ENCODE assay signal across 18 cellular contexts in genomic region chr18:42047721-42048120, GRCh38.
DNase-seq lines count a peak whose midpoint lies in the region; ATAC-seq, FAIRE-seq and TF ChIP-seq lines count a peak whose summit lies in the region.
"Had no signal": no experiment of that assay in that cellular context is flagged by ENCODE, and none has a peak within 500 bp of the region (broad histone marks: within the 10 kb centered on the region; RNA-seq: fewer than 3 reads in every experiment).

No MANE protein-coding gene starts in this region.

- in situ Hi-C loops in GM13976 (cut with MboI; ENCODE audit: low sequenced_read_pairs, unreplicated experiment) = no loop called here

- ATAC-seq in activated naive CD8-positive, alpha-beta T cell treated with anti-CD3 and anti-CD28 coated beads, Interleukin-2, amount 50 U/mL, for 24 hours = no peak
- ATAC-seq: stimulated activated memory B cell treated with anti-CD40 and anti-IgM and Interleukin-4, amounts not matched to agents 10 μg/mL and 1 μg/mL and 100 μg/mL, for 72 hours had no signal

- no peaks in the 10 kb centered on the region for H3K27me3 Mint-ChIP-seq in activated naive CD8-positive, alpha-beta T cell treated with anti-CD3 and anti-CD28 coated beads, Interleukin-2, amount 50 U/mL, for 24 hours
- no peaks in the 10 kb centered on the region for H3K27me3 Mint-ChIP-seq in activated naive CD8-positive, alpha-beta T cell treated with anti-CD3 and anti-CD28 coated beads for 36 hours
- peaks cover 2% of the 10 kb centered on the region for H3K27me3 Mint-ChIP-seq in endothelial cell (ENCODE audit: unreplicated experiment)
- H3K27me3 Mint-ChIP-seq: CD4-positive, alpha-beta memory T cell; memory B cell; stimulated activated memory B cell treated with anti-CD40 and anti-IgM and Interleukin-4, amounts not matched to agents 10 μg/mL and 1 μg/mL and 100 μg/mL, for 72 hours had no signal

- H3K9me3 Mint-ChIP-seq in activated naive CD8-positive, alpha-beta T cell treated with anti-CD3 and anti-CD28 coated beads, Interleukin-2, amount 50 U/mL, for 24 hours = no peaks in the 10 kb centered on the region
- no peaks in the 10 kb centered on the region for H3K9me3 Mint-ChIP-seq in activated naive CD8-positive, alpha-beta T cell treated with anti-CD3 and anti-CD28 coated beads for 36 hours
- H3K9me3 Mint-ChIP-seq in endothelial cell (ENCODE audit: unreplicated experiment) = no peaks in the 10 kb centered on the region
- H3K9me3 Mint-ChIP-seq: activated naive CD4-positive, alpha-beta T cell treated with anti-CD3 and anti-CD28 coated beads for 36 hours; CD4-positive, alpha-beta memory T cell; immature natural killer cell; memory B cell; neural crest cell; stimulated activated memory B cell treated with anti-CD40 and anti-IgM and Interleukin-4, amounts not matched to agents 10 μg/mL and 1 μg/mL and 100 μg/mL, for 72 hours; T-helper 1 cell treated with Interleukin-12 subunit alpha and Interleukin-12 subunit beta and Interleukin-4 antibody, amounts not matched to agents 30 μg/mL and 1 μg/mL, for 36 hours had no signal

- H3K36me3 ChIP-seq in keratinocyte (ENCODE audit: control insufficient read depth in 2 of 2, extremely low read depth in 1 of 2, insufficient read depth in 2 of 2, low read length in 2 of 2) = peaks cover 4 to 10% of the 10 kb centered on the region in 2 experiments

- TF ChIP-seq CTCF in choroid plexus epithelial cell (conservative IDR thresholded peaks at IDR 0.05; ENCODE audit: low read depth, low read length) (no peak), keratinocyte (optimal IDR thresholded peaks at IDR 0.05 in 1 of 3, IDR thresholded peaks at IDR 0.05 in 1 of 3, conservative IDR thresholded peaks at IDR 0.05 in 1 of 3; ENCODE audit: extremely low read depth in 1 of 3, insufficient read depth in 2 of 3, low read length in 3 of 3) (no peak), GM13976 (IDR thresholded peaks at IDR 0.05; ENCODE audit: borderline replicate concordance, control extremely low read depth, extremely low read depth, insufficient read depth, missing control alignments) (no peak), endothelial cell (IDR thresholded peaks at IDR 0.05; ENCODE audit: unreplicated experiment) (no peak)

- H3K4me1 Mint-ChIP-seq in activated naive CD8-positive, alpha-beta T cell treated with anti-CD3 and anti-CD28 coated beads, Interleukin-2, amount 50 U/mL, for 24 hours = peaks cover 5% of the 10 kb centered on the region
- peaks cover 7% of the 10 kb centered on the region for H3K4me1 Mint-ChIP-seq in activated naive CD8-positive, alpha-beta T cell treated with anti-CD3 and anti-CD28 coated beads for 36 hours
- no peaks in the 10 kb centered on the region for H3K4me1 Mint-ChIP-seq in endothelial cell (ENCODE audit: unreplicated experiment)

- no peaks in the 10 kb centered on the region for H3K9me3 ChIP-seq in keratinocyte (ENCODE audit: control insufficient read depth, low read depth, low read length)
- H3K9me3 ChIP-seq: tibial nerve had no signal

- intact Hi-C loops in posterior vena cava (cut with DNase I) = no loop called here

- no peak for DNase-seq in activated naive CD8-positive, alpha-beta T cell treated with anti-CD3 and anti-CD28 coated beads, Interleukin-2, amount 50 U/mL, for 24 hours
- no peak for DNase-seq in activated naive CD8-positive, alpha-beta T cell treated with anti-CD3 and anti-CD28 coated beads for 36 hours
- DNase-seq in choroid plexus epithelial cell (ENCODE audit: low read depth) (peak; percentile 61), keratinocyte (ENCODE audit: low read depth, low spot score) (no peak), GM13976 (ENCODE audit: low spot score) (no peak), endothelial cell (ENCODE audit: low spot score) (no peak), NCI-H1048 (lab: John Stamatoyannopoulos, UW) (no peak), posterior vena cava (ENCODE audit: low spot score) (no peak)
- DNase-seq: activated CD8-positive, alpha-beta memory T cell treated with anti-CD3 and anti-CD28 coated beads, Interleukin-2, amount 50 U/mL, for 4 hours; activated naive CD4-positive, alpha-beta T cell treated with anti-CD3 and anti-CD28 coated beads for 36 hours; CD4-positive, alpha-beta memory T cell; immature natural killer cell; MM.1S had no signal

- H3K4me3 Mint-ChIP-seq in activated naive CD8-positive, alpha-beta T cell treated with anti-CD3 and anti-CD28 coated beads, Interleukin-2, amount 50 U/mL, for 24 hours = no peak overlapping the region
- H3K4me3 Mint-ChIP-seq in activated naive CD8-positive, alpha-beta T cell treated with anti-CD3 and anti-CD28 coated beads for 36 hours = no peak overlapping the region
- H3K4me3 Mint-ChIP-seq in endothelial cell (ENCODE audit: unreplicated experiment) = no peak overlapping the region
- H3K4me3 Mint-ChIP-seq: activated naive CD4-positive, alpha-beta T cell treated with anti-CD3 and anti-CD28 coated beads for 36 hours; CD4-positive, alpha-beta memory T cell; immature natural killer cell; memory B cell; neural crest cell; stimulated activated memory B cell treated with anti-CD40 and anti-IgM and Interleukin-4, amounts not matched to agents 10 μg/mL and 1 μg/mL and 100 μg/mL, for 72 hours; T-helper 1 cell treated with Interleukin-12 subunit alpha and Interleukin-12 subunit beta and Interleukin-4 antibody, amounts not matched to agents 30 μg/mL and 1 μg/mL, for 36 hours had no signal

- no peaks in the 10 kb centered on the region for H4K20me1 ChIP-seq in keratinocyte (ENCODE audit: control insufficient read depth, extremely low read depth, insufficient read depth, low read length)

- H3K4me3 ChIP-seq in choroid plexus epithelial cell (ENCODE audit: low read depth, low read length) (no peak overlapping the region), keratinocyte (ENCODE audit: control insufficient read depth in 2 of 3, extremely low read depth in 1 of 3, insufficient read depth in 2 of 3, low read depth in 1 of 3, low read length in 3 of 3) (no peak overlapping the region)
- H3K4me3 ChIP-seq: tibial nerve had no signal

- H3K27ac ChIP-seq in keratinocyte (ENCODE audit: control insufficient read depth, insufficient read depth, low read length) = peak overlapping the region; percentile 54
- H3K27ac ChIP-seq: tibial nerve had no signal

- peak overlapping the region; percentile 31 for H3K4me2 ChIP-seq in keratinocyte (ENCODE audit: control insufficient read depth, extremely low read depth, insufficient read depth, low read depth, low read length)

- dilution Hi-C loops in keratinocyte (cut with MboI; ENCODE audit: extremely low pct_ligation_motif_present, low sequenced_read_pairs) = no loop called here

- H3K27me3 ChIP-seq in keratinocyte (ENCODE audit: control insufficient read depth, extremely low read depth, insufficient read depth, low read length) = no peaks in the 10 kb centered on the region
- H3K27me3 ChIP-seq: tibial nerve had no signal

- H3K27ac Mint-ChIP-seq in activated naive CD8-positive, alpha-beta T cell treated with anti-CD3 and anti-CD28 coated beads, Interleukin-2, amount 50 U/mL, for 24 hours = peak overlapping the region; percentile 9
- no peak overlapping the region for H3K27ac Mint-ChIP-seq in activated naive CD8-positive, alpha-beta T cell treated with anti-CD3 and anti-CD28 coated beads for 36 hours
- H3K27ac Mint-ChIP-seq in endothelial cell (ENCODE audit: unreplicated experiment) = no peak overlapping the region
- H3K27ac Mint-ChIP-seq: activated naive CD4-positive, alpha-beta T cell treated with anti-CD3 and anti-CD28 coated beads for 36 hours; memory B cell; stimulated activated memory B cell treated with anti-CD40 and anti-IgM and Interleukin-4, amounts not matched to agents 10 μg/mL and 1 μg/mL and 100 μg/mL, for 72 hours; T-helper 1 cell treated with Interleukin-12 subunit alpha and Interleukin-12 subunit beta and Interleukin-4 antibody, amounts not matched to agents 30 μg/mL and 1 μg/mL, for 36 hours had no signal

- H3K9me1 ChIP-seq in keratinocyte (ENCODE audit: control insufficient read depth, extremely low read depth, insufficient read depth, low read length) = peaks cover 2% of the 10 kb centered on the region

- no peak overlapping the region for H2AFZ ChIP-seq in keratinocyte (ENCODE audit: control insufficient read depth, low read length)

- H3K36me3 Mint-ChIP-seq in activated naive CD8-positive, alpha-beta T cell treated with anti-CD3 and anti-CD28 coated beads, Interleukin-2, amount 50 U/mL, for 24 hours (ENCODE audit: low read depth) = peaks cover 24% of the 10 kb centered on the region
- H3K36me3 Mint-ChIP-seq in activated naive CD8-positive, alpha-beta T cell treated with anti-CD3 and anti-CD28 coated beads for 36 hours = peaks cover 15% of the 10 kb centered on the region
- peaks cover 4% of the 10 kb centered on the region for H3K36me3 Mint-ChIP-seq in endothelial cell (ENCODE audit: low read depth, unreplicated experiment)

- H3K79me2 ChIP-seq in keratinocyte (ENCODE audit: control insufficient read depth, insufficient read depth, low read length) = no peaks in the 10 kb centered on the region

- H3K4me1 ChIP-seq in keratinocyte (ENCODE audit: control insufficient read depth, extremely low read depth, insufficient read depth, low read length) = peaks cover 28% of the 10 kb centered on the region

- FAIRE-seq in keratinocyte (lab: Jason Lieb, UNC) = no peak

- no peak overlapping the region for H3K9ac ChIP-seq in keratinocyte (ENCODE audit: control insufficient read depth, extremely low read depth, insufficient read depth, low read length)
